ENCODE assay signal across 22 cellular contexts in genomic region chr4:56371426-56372220, GRCh38.
"Had no signal": no experiment of that assay in that cellular context is flagged by ENCODE, and none has a peak within 500 bp of the region (broad histone marks: within the 10 kb centered on the region; RNA-seq: fewer than 3 reads in every experiment).

No MANE protein-coding gene starts in this region.

- H3K9me3 Mint-ChIP-seq: activated T-cell treated with anti-CD3 and anti-CD28 coated beads, Interleukin-2, amount 50 U/mL, for 24 hours; neural crest cell; T-helper 2 cell treated with Interferon-gamma antibody and Interleukin-4, amounts not matched to agents 5 μg/mL and 100 μg/mL, for 36 hours had no signal

- H3K27ac ChIP-seq: brain microvascular endothelial cell, esophagus muscularis mucosa, transverse colon had no signal

- H3K4me1 ChIP-seq: esophagus muscularis mucosa, transverse colon had no signal

- H3K27me3 Mint-ChIP-seq: activated CD8-positive, alpha-beta memory T cell treated with anti-CD3 and anti-CD28 coated beads, Interleukin-2, amount 10 ng/mL, durations not matched to agents 7 days and 5 days; activated naive CD8-positive, alpha-beta T cell; activated T-cell treated with anti-CD3 and anti-CD28 coated beads, Interleukin-2, amount 50 U/mL, for 24 hours; stimulated activated naive B cell treated with anti-CD40 and anti-IgM and Interleukin-4, amounts not matched to agents 10 μg/mL and 1 μg/mL and 100 μg/mL, for 72 hours had no signal

- DNase-seq: activated CD8-positive, alpha-beta memory T cell treated with anti-CD3 and anti-CD28 coated beads, Interleukin-2, amount 10 ng/mL, durations not matched to agents 7 days and 5 days; activated effector memory CD4-positive, alpha-beta T cell treated with Interleukin-2 at 50 U/mL for 16 hours; activated T-cell treated with anti-CD3 and anti-CD28 coated beads, Interleukin-2, amount 50 U/mL, for 24 hours; amygdala; brain microvascular endothelial cell; cerebellar nuclear complex; endodermal cell; foreskin fibroblast; heart right ventricle; islet precursor cell; left ventricle myocardium superior; mesendoderm; posterior cingulate gyrus; right cardiac atrium; stimulated activated CD4-positive, alpha-beta T cell treated with anti-CD3 and anti-CD28 coated beads, Interleukin-1b, Interleukin-23, amount 100 ng/mL, for 48 hours; stimulated activated naive B cell treated with anti-CD40 and anti-IgM and Interleukin-4, amounts not matched to agents 10 μg/mL and 1 μg/mL and 100 μg/mL, for 72 hours; substantia nigra; transverse colon had no signal

- H3K27me3 ChIP-seq: brain microvascular endothelial cell, esophagus muscularis mucosa, heart right ventricle, transverse colon had no signal

- H3K4me3 Mint-ChIP-seq: activated CD8-positive, alpha-beta memory T cell treated with anti-CD3 and anti-CD28 coated beads, Interleukin-2, amount 10 ng/mL, durations not matched to agents 7 days and 5 days; activated naive CD8-positive, alpha-beta T cell; activated T-cell treated with anti-CD3 and anti-CD28 coated beads, Interleukin-2, amount 50 U/mL, for 24 hours; endodermal cell; neural crest cell; stimulated activated naive B cell treated with anti-CD40 and anti-IgM and Interleukin-4, amounts not matched to agents 10 μg/mL and 1 μg/mL and 100 μg/mL, for 72 hours; T-helper 2 cell treated with Interferon-gamma antibody and Interleukin-4, amounts not matched to agents 5 μg/mL and 100 μg/mL, for 36 hours had no signal

- H3K4me1 Mint-ChIP-seq: activated CD8-positive, alpha-beta memory T cell treated with anti-CD3 and anti-CD28 coated beads, Interleukin-2, amount 10 ng/mL, durations not matched to agents 7 days and 5 days had no signal

- H3K27ac Mint-ChIP-seq: activated CD8-positive, alpha-beta memory T cell treated with anti-CD3 and anti-CD28 coated beads, Interleukin-2, amount 10 ng/mL, durations not matched to agents 7 days and 5 days; activated naive CD8-positive, alpha-beta T cell; activated T-cell treated with anti-CD3 and anti-CD28 coated beads, Interleukin-2, amount 50 U/mL, for 24 hours; endodermal cell; stimulated activated naive B cell treated with anti-CD40 and anti-IgM and Interleukin-4, amounts not matched to agents 10 μg/mL and 1 μg/mL and 100 μg/mL, for 72 hours; T-helper 2 cell treated with Interferon-gamma antibody and Interleukin-4, amounts not matched to agents 5 μg/mL and 100 μg/mL, for 36 hours had no signal

- H3K9me3 ChIP-seq: esophagus muscularis mucosa, heart right ventricle, transverse colon had no signal

- H3K4me3 ChIP-seq: esophagus muscularis mucosa, heart right ventricle, transverse colon had no signal
